In genomic region chr18:26088482-26088881, GRCh38 we compare ENCODE assay signal across 8 cellular contexts. TPM values are rescaled to one million over a fixed set of nuclear protein-coding genes. Genes with fewer than 3 reads are reported as not detected.
DNase-seq lines count a peak whose midpoint lies in the region; ATAC-seq, FAIRE-seq and TF ChIP-seq lines count a peak whose summit lies in the region.

No MANE protein-coding gene starts in this region.

- H3K79me2 ChIP-seq in H1 (ENCODE audit: control insufficient read depth in 1 of 2, insufficient read depth in 2 of 2, low read length in 2 of 2): peaks cover 0 to 61% of the 10 kb centered on the region in 2 experiments; a peak in 2 of 4 replicates

- CTCF ChIA-PET in H1 (lab: Charles Lee; ENCODE audit: partially characterized antibody): interaction anchor here (0.6 to 0.7 kb wide), 2 partner anchors 193 to 522 kb away, joined by 3 read pairs; no protein-coding TSS in a partner anchor

- H2AK5ac ChIP-seq in H1 (ENCODE audit: low read depth, low read length): no peak overlapping the region

- POLR2A ChIA-PET in H1 (lab: Charles Lee; ENCODE audit: partially characterized antibody): no interaction called here

- H3K79me1 ChIP-seq in H1 (ENCODE audit: low read depth, low read length): no peaks in the 10 kb centered on the region

- H4K20me1 ChIP-seq in H1 (replicated peaks in 1 of 2; ENCODE audit: control insufficient read depth in 1 of 2, insufficient read depth in 2 of 2, low read length in 2 of 2): peaks cover 4 to 5% of the 10 kb centered on the region in 2 experiments

- no peak overlapping the region for H4K5ac ChIP-seq in H1 (ENCODE audit: insufficient read length, low read depth, low read length)

- H3K9me3 ChIP-seq in H1 (ENCODE audit: insufficient read depth in 2 of 2, low read depth in 1 of 2, low read length in 1 of 2) (no peaks in the 10 kb centered on the region), psoas muscle (no peaks in the 10 kb centered on the region)

- H3K27ac ChIP-seq in H1 (ENCODE audit: low read depth, low read length) (no peak overlapping the region), psoas muscle (no peak overlapping the region)

- no peak overlapping the region for H3K14ac ChIP-seq in H1 (ENCODE audit: insufficient read length)

- peak; percentile 16 for DNase-seq in GM10266 (ENCODE audit: extremely low spot score)
- peak; percentile 55 for DNase-seq in OCI-M1 (lab: John Stamatoyannopoulos, UW)
- no peak for DNase-seq in H1 (ENCODE audit: low read depth in 1 of 2, low spot score in 2 of 2)
- DNase-seq in psoas muscle: no peak
- DNase-seq in H54 (ENCODE audit: insufficient read length, low spot score): no peak
- DNase-seq in germinal center (ENCODE audit: low spot score): no peak
- no peak for DNase-seq in NCI-H446 (lab: John Stamatoyannopoulos, UW)
- no peak for DNase-seq in HT-29 (ENCODE audit: low spot score)

- no peak overlapping the region for H3K9ac ChIP-seq in H1 (replicated peaks in 1 of 4; ENCODE audit: extremely low read depth in 1 of 4, low read depth in 3 of 4, low read length in 3 of 4)

- intact Hi-C loops in psoas muscle (cut with DNase I): no loop called here

- TF ChIP-seq RAD21 in H1 (IDR thresholded peaks at IDR 0.05 in 1 of 2, conservative IDR thresholded peaks at IDR 0.05 in 1 of 2; ENCODE audit: low read depth in 2 of 2, low read length in 2 of 2): no peak

- no peak for TF ChIP-seq EP300 in H1 (IDR thresholded peaks at IDR 0.05; ENCODE audit: borderline replicate concordance in 1 of 2, low read depth in 2 of 2, low read length in 2 of 2)

- no peak overlapping the region for H3K56ac ChIP-seq in H1 (replicated peaks; ENCODE audit: insufficient read length, low read depth, low read length)

- no peak overlapping the region for H2BK5ac ChIP-seq in H1 (ENCODE audit: low read depth, low read length)

- no peak overlapping the region for H2BK120ac ChIP-seq in H1 (replicated peaks; ENCODE audit: low read depth, low read length)

- H2BK12ac ChIP-seq in H1 (ENCODE audit: low read depth, low read length): no peak overlapping the region

- no peak overlapping the region for H3K23ac ChIP-seq in H1 (ENCODE audit: insufficient read length)

- H3K4ac ChIP-seq in H1 (replicated peaks; ENCODE audit: insufficient read length, low read depth, low read length): no peak overlapping the region

- TF ChIP-seq POLR2A in H1 (IDR thresholded peaks at IDR 0.05; ENCODE audit: control extremely low read depth in 1 of 2, low read depth in 2 of 2, low read length in 2 of 2) (no peak), H54 (IDR thresholded peaks at IDR 0.05; ENCODE audit: low read depth, low read length) (no peak)

- H3K23me2 ChIP-seq in H1 (ENCODE audit: low read depth, low read length): peaks cover 11% of the 10 kb centered on the region

- H3K4me3 ChIP-seq in H1 (ENCODE audit: extremely low read depth in 1 of 4, insufficient read depth in 2 of 4, low read depth in 3 of 4, low read length in 4 of 4) (peak overlapping the region in 2 of 4 experiments; percentile 8 to 98; a peak in 3 of 8 replicates), psoas muscle (peak overlapping the region; percentile 94)

- peak overlapping the region; percentile 66 to 90; a peak in 3 of 4 replicates for H3K4me2 ChIP-seq in H1 (ENCODE audit: insufficient read depth in 1 of 2, low read depth in 2 of 2, low read length in 2 of 2)

- no peak overlapping the region for H4K8ac ChIP-seq in H1 (ENCODE audit: extremely low read depth, insufficient read depth, low read length)

- H2BK20ac ChIP-seq in H1 (ENCODE audit: low read length): no peak overlapping the region

- no peak overlapping the region for H2AFZ ChIP-seq in H1 (ENCODE audit: low read length)

- no peak overlapping the region for H3K18ac ChIP-seq in H1 (ENCODE audit: extremely low read depth, low read length)

- WGBS in H1 (ENCODE audit: extremely low coverage in 1 of 2, insufficient coverage in 1 of 2, insufficient read length in 1 of 2, insufficient replicate concordance in 2 of 2, low coverage in 1 of 2, low lambda C conversion rate in 2 of 2, missing lambda C conversion rate in 1 of 2), 2 experiments: 76% methylated on average over 3 of the region's 3 CpGs; no CpG with 5 or more reads in 1 of the 2 experiments
- WGBS in psoas muscle, 3 donors: 53 to 55% (median 55%) methylated on average over 3 of the region's 3 CpGs

- H3K4me1 ChIP-seq in H1 (replicated peaks in 1 of 4; ENCODE audit: control insufficient read depth in 3 of 4, insufficient read depth in 4 of 4, low read length in 3 of 4): peaks cover 0 to 9% (median 0%) of the 10 kb centered on the region in 4 experiments; a peak in 1 of 7 replicates
- H3K4me1 ChIP-seq in psoas muscle: peaks cover 23% of the 10 kb centered on the region

- FAIRE-seq in H1 (lab: Jason Lieb, UNC) (no peak), H54 (lab: Jason Lieb, UNC) (no peak)

- no peak overlapping the region for H2BK15ac ChIP-seq in H1 (ENCODE audit: low read length)

- H3K36me3 ChIP-seq in H1 (ENCODE audit: control insufficient read depth in 2 of 4, insufficient read depth in 4 of 4, low read length in 3 of 4) (peaks cover 0 to 34% (median 0%) of the 10 kb centered on the region in 4 experiments; a peak in 4 of 8 replicates), psoas muscle (ENCODE audit: insufficient read depth in 1 of 2, low read depth in 1 of 2) (peaks cover 0 to 37% of the 10 kb centered on the region in 2 donors)

- no peak overlapping the region for H4K91ac ChIP-seq in H1 (replicated peaks; ENCODE audit: insufficient read length, low read length)

- TF ChIP-seq CTCF in GM10266 (IDR thresholded peaks at IDR 0.05; ENCODE audit: control insufficient read depth, insufficient read depth, low read depth, missing control alignments) (no peak), H1 (IDR thresholded peaks at IDR 0.05; ENCODE audit: control extremely low read depth in 1 of 3, insufficient read depth in 1 of 3, low read depth in 1 of 3, low read length in 3 of 3) (no peak), psoas muscle (IDR thresholded peaks at IDR 0.05) (no peak)

- H3K27me3 ChIP-seq in H1 (replicated peaks in 1 of 4; ENCODE audit: control insufficient read depth in 3 of 4, extremely low read depth in 1 of 4, insufficient read depth in 3 of 4, low read length in 3 of 4) (no peaks in the 10 kb centered on the region), psoas muscle (ENCODE audit: insufficient read depth in 3 of 3, low read length in 2 of 3) (no peaks in the 10 kb centered on the region)

- ATAC-seq in psoas muscle: no peak

TF ChIP-seq in H1, 55 proteins besides CTCF, POLR2A, EP300 and RAD21:
- TF ChIP-seq TEAD4 (IDR thresholded peaks at IDR 0.05; ENCODE audit: low read depth, low read length) (no peak), HDAC6 (IDR thresholded peaks at IDR 0.05; ENCODE audit: low read depth, low read length) (no peak), KDM4A (IDR thresholded peaks at IDR 0.05; ENCODE audit: low read depth, low read length, severe bottlenecking) (no peak)

RNA-seq across cellular contexts. Expression of gene SS18, which starts 1.9 kb away (rescaled TPM):
- 82.3 and 83.5 TPM in 2 replicates for total RNA-seq in H1 (2021; fragmentation: NEBNext Ultra II Directional; extraction: Animal tissue kit (Norgen Biotek cat#: 25700))
- polyA plus RNA-seq in H1 (2011; rRNA removed): 106 and 189 TPM in 2 replicates
- polyA plus RNA-seq in H1 (2011; cell fraction: cytosol; rRNA removed): 122 TPM
- polyA plus RNA-seq in H1 (2011; cell fraction: nucleus; rRNA removed): 95.0 TPM
- 51.2 to 66.9 TPM (median 63.1 TPM) in 4 replicates for polyA plus RNA-seq in H1 (2012, experiment 1 of 2)
- polyA plus RNA-seq in H1 (2012, experiment 2 of 2): 6.0 TPM
- polyA plus RNA-seq in H1 (2013, experiment 1 of 2): 52.4 TPM
- polyA plus RNA-seq in H1 (2013, experiment 2 of 2): 54.0 TPM
- 277 and 374 TPM in 2 replicates for polyA minus RNA-seq in H1 (2011; rRNA and poly(A)+ RNA removed)
- 216 TPM for polyA minus RNA-seq in H1 (2011; cell fraction: cytosol; rRNA and poly(A)+ RNA removed)
- polyA minus RNA-seq in H1 (2011; cell fraction: nucleus; rRNA and poly(A)+ RNA removed): 206 TPM
- 10 to 100 TPM; 12.4 to 17.3 (median 13.1) TPM for total RNA-seq in psoas muscle
- 10 to 100 TPM in 2 of 3 donors, 1 to 10 TPM in 1; 8.4 to 13.1 (median 12.7) TPM for polyA plus RNA-seq in psoas muscle
- 44.0 and 63.8 TPM in 2 replicates for total RNA-seq in HT-29 (2014; rRNA removed; shearing (Covaris generic))

RNA-seq across cellular contexts. Expression of gene PSMA8, which starts 45.2 kb away (rescaled TPM):
- total RNA-seq in H1 (2021; fragmentation: NEBNext Ultra II Directional; extraction: Animal tissue kit (Norgen Biotek cat#: 25700)): not detected in 2 replicates
- polyA plus RNA-seq in H1 (2011; rRNA removed): not detected in 2 replicates
- not detected for polyA plus RNA-seq in H1 (2011; cell fraction: cytosol; rRNA removed)
- polyA plus RNA-seq in H1 (2011; cell fraction: nucleus; rRNA removed): not detected
- polyA plus RNA-seq in H1 (2012, experiment 1 of 2): not detected in 4 replicates
- not detected for polyA plus RNA-seq in H1 (2012, experiment 2 of 2)
- polyA plus RNA-seq in H1 (2013, experiment 1 of 2): not detected
- polyA plus RNA-seq in H1 (2013, experiment 2 of 2): not detected
- polyA minus RNA-seq in H1 (2011; rRNA and poly(A)+ RNA removed): not detected in 2 replicates
- not detected for polyA minus RNA-seq in H1 (2011; cell fraction: cytosol; rRNA and poly(A)+ RNA removed)
- not detected for polyA minus RNA-seq in H1 (2011; cell fraction: nucleus; rRNA and poly(A)+ RNA removed)
- total RNA-seq in psoas muscle: not detected
- not detected for polyA plus RNA-seq in psoas muscle
- not detected in 2 replicates for total RNA-seq in HT-29 (2014; rRNA removed; shearing (Covaris generic))

Comparison
In these comparisons a context has a peak if more than half of its experiments do, and no peak if none do; other contexts are left out.
1. DNase-seq: peak in GM10266 (single experiment) and OCI-M1 (single experiment); none in H1 (0 of 2), psoas muscle (0 of 2), H54 (single experiment), germinal center (single experiment), NCI-H446 (0 of 2) and HT-29 (single experiment).